8 cellular contexts compared by ENCODE assay signal in the genomic region with DNA sequence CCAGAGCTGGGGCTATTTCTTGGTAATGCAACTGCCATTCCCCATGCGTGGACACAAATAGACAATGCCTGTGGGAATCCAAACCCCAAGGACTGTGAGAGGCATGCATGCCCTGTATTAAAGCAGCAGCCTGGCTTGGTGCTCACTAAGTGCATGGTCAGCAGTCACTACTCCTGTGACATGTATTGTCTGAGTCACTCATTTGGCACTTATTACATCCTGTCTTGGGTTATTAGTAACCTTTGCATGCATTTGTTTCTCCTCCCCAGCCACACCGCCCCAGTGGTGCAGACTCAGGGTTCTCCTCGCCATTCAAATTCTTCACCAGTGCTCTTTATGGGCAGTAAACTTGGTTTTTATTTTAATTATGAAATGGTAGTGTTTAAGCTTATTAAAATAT. TPM values are rescaled to one million over a fixed set of nuclear protein-coding genes. Genes with fewer than 3 reads are reported as not detected.
DNase-seq lines count a peak whose midpoint lies in the region; ATAC-seq and TF ChIP-seq lines count a peak whose summit lies in the region.

No MANE protein-coding gene starts in this region.

- intact Hi-C loops in right cardiac atrium (cut with DNase I): no loop called here
- intact Hi-C loops in tibial artery (cut with DNase I; ENCODE audit: low total_unique reads): no loop called here

- WGBS in right cardiac atrium: 54% methylated on average over 3 of the region's 3 CpGs

- H3K27me3 ChIP-seq in right cardiac atrium (ENCODE audit: control insufficient read depth, insufficient read depth) (no peaks in the 10 kb centered on the region), tibial artery (no peaks in the 10 kb centered on the region)

- H3K36me3 ChIP-seq in tibial artery: no peaks in the 10 kb centered on the region

- peak; percentile 56 for ATAC-seq in GM18519 (IDR thresholded peaks at IDR 0.05; ENCODE audit: low FRiP score, unreplicated experiment)
- peak; percentile 59 for ATAC-seq in HG02885 (IDR thresholded peaks at IDR 0.05; ENCODE audit: poor library complexity, unreplicated experiment)
- peak; percentile 95 for ATAC-seq in SK-N-SH treated with all-trans-retinoic acid at 6 μM for 48 hours
- ATAC-seq in right cardiac atrium: peak; percentile 72 to 93
- ATAC-seq in GM21526 (IDR thresholded peaks at IDR 0.05; ENCODE audit: low FRiP score, unreplicated experiment): no peak

- H3K9me3 ChIP-seq in right cardiac atrium (ENCODE audit: control insufficient read depth, low read length) (no peaks in the 10 kb centered on the region), tibial artery (no peaks in the 10 kb centered on the region)

- H3K4me3 ChIP-seq in right cardiac atrium (ENCODE audit: low read length): no peak overlapping the region
- H3K4me3 ChIP-seq in tibial artery: no peak overlapping the region

- no peak for TF ChIP-seq CTCF in tibial artery (IDR thresholded peaks at IDR 0.05)

- H3K27ac ChIP-seq in right cardiac atrium (ENCODE audit: low read length) (no peak overlapping the region), tibial artery (no peak overlapping the region)

- DNase-seq in right cardiac atrium: peak in 2 of 3 donors; percentile 33 to 54
- DNase-seq in nucleus accumbens (lab: John Stamatoyannopoulos, UW): no peak
- DNase-seq in tibial artery: no peak
- no peak for DNase-seq in iPS-NIHi7 (ENCODE audit: extremely low spot score)

- H3K4me1 ChIP-seq in right cardiac atrium (ENCODE audit: control insufficient read depth, insufficient read depth, low read length) (peaks cover 8% of the 10 kb centered on the region), tibial artery (peaks cover 0 to 17% (median 2%) of the 10 kb centered on the region in 4 donors)

TF ChIP-seq in SK-N-SH treated with all-trans-retinoic acid at 6 μM for 48 hours, 23 proteins besides CTCF, POLR2A, EP300 and RAD21:
- TF ChIP-seq PPARA (CRISPR knock-in tag; IDR thresholded peaks at IDR 0.05; ENCODE audit: borderline replicate concordance) (no peak), SNAI2 (CRISPR knock-in tag; IDR thresholded peaks at IDR 0.05) (peak; percentile 54; the same call in 1 of the 2 replicates), TSHZ2 (CRISPR knock-in tag; IDR thresholded peaks at IDR 0.05) (no peak), TCF4 (CRISPR knock-in tag; IDR thresholded peaks at IDR 0.05; ENCODE audit: borderline replicate concordance) (no peak), ZFP30 (CRISPR knock-in tag; IDR thresholded peaks at IDR 0.05) (no peak), CSDC2 (CRISPR knock-in tag; IDR thresholded peaks at IDR 0.05) (no peak), ISL1 (CRISPR knock-in tag; IDR thresholded peaks at IDR 0.05) (peak; percentile 27; the same call in 1 of the 2 replicates), ZNF565 (CRISPR knock-in tag; conservative IDR thresholded peaks at IDR 0.05; ENCODE audit: low read depth) (no peak)
- TF ChIP-seq, protein P1, sequence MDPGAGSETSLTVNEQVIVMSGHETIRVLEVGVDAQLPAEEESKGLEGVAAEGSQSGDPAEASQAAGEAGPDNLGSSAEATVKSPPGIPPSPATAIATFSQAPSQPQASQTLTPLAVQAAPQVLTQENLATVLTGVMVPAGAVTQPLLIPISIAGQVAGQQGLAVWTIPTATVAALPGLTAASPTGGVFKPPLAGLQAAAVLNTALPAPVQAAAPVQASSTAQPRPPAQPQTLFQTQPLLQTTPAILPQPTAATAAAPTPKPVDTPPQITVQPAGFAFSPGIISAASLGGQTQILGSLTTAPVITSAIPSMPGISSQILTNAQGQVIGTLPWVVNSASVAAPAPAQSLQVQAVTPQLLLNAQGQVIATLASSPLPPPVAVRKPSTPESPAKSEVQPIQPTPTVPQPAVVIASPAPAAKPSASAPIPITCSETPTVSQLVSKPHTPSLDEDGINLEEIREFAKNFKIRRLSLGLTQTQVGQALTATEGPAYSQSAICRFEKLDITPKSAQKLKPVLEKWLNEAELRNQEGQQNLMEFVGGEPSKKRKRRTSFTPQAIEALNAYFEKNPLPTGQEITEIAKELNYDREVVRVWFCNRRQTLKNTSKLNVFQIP (CRISPR knock-in tag; IDR thresholded peaks at IDR 0.05; ENCODE audit: borderline replicate concordance, low read depth): no peak

RNA-seq across cellular contexts. Expression of gene PRKCE, which starts 30.2 kb away (rescaled TPM):
- total RNA-seq in right cardiac atrium: 10 to 100 TPM; 17.0 to 19.7 (median 19.1) TPM
- 5.5 TPM for polyA plus RNA-seq in right cardiac atrium

Comparison
In these comparisons a context has a peak if more than half of its experiments do, and no peak if none do; other contexts are left out.
1. DNase-seq: peak in right cardiac atrium (2 of 3); none in nucleus accumbens (0 of 56), tibial artery (0 of 2) and iPS-NIHi7 (single experiment).